24 cellular contexts compared by ENCODE assay signal in the genomic region with DNA sequence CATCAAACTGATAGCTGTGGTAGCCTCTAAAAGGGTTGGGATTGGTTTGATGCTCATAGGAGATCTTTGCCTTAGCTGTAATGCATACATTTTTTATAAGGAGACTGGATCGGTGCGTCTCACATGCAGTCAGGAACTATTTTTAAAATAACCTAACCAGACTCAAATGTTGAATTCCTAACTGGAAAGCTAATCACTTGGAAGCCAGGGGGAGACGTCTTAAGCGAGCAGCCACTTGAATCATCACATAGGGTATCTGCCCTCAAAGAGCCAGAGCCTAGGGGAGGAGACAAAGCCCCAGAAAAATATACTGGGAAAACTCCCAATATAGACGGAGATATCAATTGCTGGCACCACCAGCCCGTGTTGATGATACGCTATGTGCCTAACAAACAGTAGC.
DNase-seq lines count a peak whose midpoint lies in the region; ATAC-seq and TF ChIP-seq lines count a peak whose summit lies in the region.
"Had no signal": no experiment of that assay in that cellular context is flagged by ENCODE, and none has a peak within 500 bp of the region (broad histone marks: within the 10 kb centered on the region; RNA-seq: fewer than 3 reads in every experiment).

No MANE protein-coding gene starts in this region.

- ATAC-seq in HG02588 (IDR thresholded peaks at IDR 0.05; ENCODE audit: unreplicated experiment), result no peak
- ATAC-seq: activated CD8-positive, alpha-beta T cell treated with anti-CD3 and anti-CD28 coated beads for 36 hours; activated T-cell treated with anti-CD3 and anti-CD28 coated beads, Interleukin-2, amount 50 U/mL, for 4 hours; HCT116; mucosa of descending colon; stimulated activated naive CD8-positive, alpha-beta T cell treated with anti-CD3 and anti-CD28 coated beads, Interleukin-15, Interleukin-2, amounts not matched to agents 100 U/mL and 50 U/mL, for 24 hours had no signal

- DNase-seq in GM03348 (ENCODE audit: low spot score) (peak; percentile 62), astrocyte of the hippocampus (ENCODE audit: low read depth, low spot score) (peak; percentile 54), foreskin fibroblast (peak; percentile 20 to 49), smooth muscle cell (lab: John Stamatoyannopoulos, UW; ENCODE audit: unreplicated experiment) (no peak), MM.1S (no peak), spleen (no peak)
- DNase-seq: activated CD8-positive, alpha-beta T cell treated with anti-CD3 and anti-CD28 coated beads for 36 hours; activated naive CD4-positive, alpha-beta T cell treated with anti-CD3 and anti-CD28 coated beads, Interleukin-2, amount 10 ng/mL, durations not matched to agents 7 days and 5 days; activated T-cell treated with anti-CD3 and anti-CD28 coated beads, Interleukin-2, amount 50 U/mL, for 4 hours; Caco-2; dermis blood vessel endothelial cell; left ventricle myocardium inferior; mucosa of descending colon; NCI-H2081 treated with DMSO at 0.1 percent for 48 hours; NCI-H446 treated with DMSO at 0.1 percent for 48 hours; Peyer's patch; stimulated activated CD4-positive, alpha-beta T cell treated with anti-CD3 and anti-CD28 coated beads, Interleukin-4, amount 100 ng/mL, for 1 hour; stimulated activated naive CD8-positive, alpha-beta T cell treated with anti-CD3 and anti-CD28 coated beads, Interleukin-15, Interleukin-2, amounts not matched to agents 100 U/mL and 50 U/mL, for 24 hours; tibial artery had no signal

- H3K4me2 ChIP-seq in smooth muscle cell (peak overlapping the region; percentile 5), MM.1S (ENCODE audit: low read depth, low read length) (no peak overlapping the region)
- H3K4me2 ChIP-seq: BLaER1 had no signal

- H2AFZ ChIP-seq in smooth muscle cell (ENCODE audit: low read depth), result no peak overlapping the region
- H2AFZ ChIP-seq in MM.1S (ENCODE audit: low read length), result no peak overlapping the region

- H4K20me1 ChIP-seq in smooth muscle cell (ENCODE audit: low read depth) (no peaks in the 10 kb centered on the region), MM.1S (ENCODE audit: insufficient read depth, low read length) (no peaks in the 10 kb centered on the region)
- H4K20me1 ChIP-seq: BLaER1 had no signal

- peaks cover 4% of the 10 kb centered on the region for H3K4me1 ChIP-seq in smooth muscle cell (ENCODE audit: low read depth)
- H3K4me1 ChIP-seq in MM.1S (ENCODE audit: low read length), result no peaks in the 10 kb centered on the region
- H3K4me1 ChIP-seq in spleen, result no peaks in the 10 kb centered on the region
- H3K4me1 ChIP-seq: Caco-2, left ventricle myocardium inferior, Peyer's patch, prostate gland had no signal

- no peak overlapping the region for H3K4me3 ChIP-seq in foreskin fibroblast (ENCODE audit: low read depth in 1 of 2, low read length in 2 of 2)
- H3K4me3 ChIP-seq in smooth muscle cell, result no peak overlapping the region
- H3K4me3 ChIP-seq in MM.1S (ENCODE audit: low read length), result no peak overlapping the region
- no peak overlapping the region for H3K4me3 ChIP-seq in spleen
- H3K4me3 ChIP-seq: BLaER1, left ventricle myocardium inferior, mucosa of descending colon, Peyer's patch, prostate gland, skin epidermis, tibial artery had no signal

- no peaks in the 10 kb centered on the region for H3K9me2 ChIP-seq in MM.1S (replicated peaks; ENCODE audit: insufficient read depth, low read length)

- H3K79me2 ChIP-seq in smooth muscle cell (ENCODE audit: low read depth) (no peaks in the 10 kb centered on the region), MM.1S (ENCODE audit: low read length) (no peaks in the 10 kb centered on the region)

- H3K9ac ChIP-seq in smooth muscle cell (ENCODE audit: low read depth), result no peak overlapping the region
- H3K9ac ChIP-seq in MM.1S (ENCODE audit: low read length), result no peak overlapping the region
- H3K9ac ChIP-seq: BLaER1 had no signal

- intact Hi-C loops in spleen (cut with DNase I; ENCODE audit: low total_unique reads), result no loop called here

- H3K27me3 ChIP-seq in smooth muscle cell (ENCODE audit: low read depth) (no peaks in the 10 kb centered on the region), MM.1S (replicated peaks; ENCODE audit: insufficient read depth, low read length) (no peaks in the 10 kb centered on the region), spleen (replicated peaks in 1 of 7) (no peaks in the 10 kb centered on the region)
- H3K27me3 ChIP-seq: BLaER1, Peyer's patch, tibial artery had no signal

- no peak for TF ChIP-seq POLR2A in spleen (IDR thresholded peaks at IDR 0.05)

- TF ChIP-seq CTCF in foreskin fibroblast (IDR thresholded peaks at IDR 0.05; ENCODE audit: low read depth, low read length) (peak; percentile 15), smooth muscle cell (IDR thresholded peaks at IDR 0.05; ENCODE audit: borderline replicate concordance, insufficient read depth, poor library complexity, severe bottlenecking) (no peak), MM.1S (IDR thresholded peaks at IDR 0.05; ENCODE audit: low read length) (no peak), spleen (IDR thresholded peaks at IDR 0.05 in 8 of 11, conservative IDR thresholded peaks at IDR 0.05 in 3 of 11) (no peak)

- H3K9me3 ChIP-seq in smooth muscle cell (replicated peaks; ENCODE audit: low read depth) (no peaks in the 10 kb centered on the region), MM.1S (replicated peaks; ENCODE audit: insufficient read depth, low read length) (no peaks in the 10 kb centered on the region), spleen (no peaks in the 10 kb centered on the region)
- H3K9me3 ChIP-seq: BLaER1, Caco-2, left ventricle myocardium inferior, mucosa of descending colon, Peyer's patch, prostate gland, tibial artery had no signal

- 38% methylated on average over 7 of the region's 7 CpGs for WGBS in smooth muscle cell (ENCODE audit: low lambda C conversion rate)
- 75 to 88% (median 85%) methylated on average over 7 of the region's 7 CpGs for WGBS in spleen, 5 donors

- H3F3A ChIP-seq in smooth muscle cell (ENCODE audit: low read depth) (peaks cover 6% of the 10 kb centered on the region), MM.1S (ENCODE audit: insufficient read depth, low read length) (no peaks in the 10 kb centered on the region)

- H3K27ac ChIP-seq in smooth muscle cell (ENCODE audit: low read depth) (no peak overlapping the region), MM.1S (ENCODE audit: low read length) (no peak overlapping the region), spleen (no peak overlapping the region)
- H3K27ac ChIP-seq: BLaER1, left ventricle myocardium inferior, Peyer's patch, prostate gland, skin epidermis, tibial artery had no signal

- no peaks in the 10 kb centered on the region for H3K36me3 ChIP-seq in smooth muscle cell (ENCODE audit: low read depth)
- H3K36me3 ChIP-seq in MM.1S (replicated peaks; ENCODE audit: insufficient read depth, low read length), result no peaks in the 10 kb centered on the region
- H3K36me3 ChIP-seq in spleen, result no peaks in the 10 kb centered on the region
- H3K36me3 ChIP-seq: BLaER1, left ventricle myocardium inferior, Peyer's patch, prostate gland, tibial artery had no signal

Comparison
In these comparisons a context has a peak if more than half of its experiments do, and no peak if none do; other contexts are left out.
1. DNase-seq: peak in GM03348 (single experiment), astrocyte of the hippocampus (single experiment) and foreskin fibroblast (2 of 2); none in smooth muscle cell (single experiment), MM.1S (single experiment) and spleen (single experiment).